In genomic region chr7:76050545-76050944, GRCh38 we compare ENCODE assay signal across 1 cellular context.
TF ChIP-seq lines count a peak whose summit lies in the region.

No MANE protein-coding gene starts in this region.

TF ChIP-seq in GM23338, 12 proteins besides CTCF, POLR2A, EP300 and RAD21 (continued from another document):
- no peak for TF ChIP-seq ZNF462 (CRISPR knock-in tag; IDR thresholded peaks at IDR 0.05)
- no peak for TF ChIP-seq JUNB (IDR thresholded peaks at IDR 0.05; ENCODE audit: unreplicated experiment)
- no peak for TF ChIP-seq ZNF331 (CRISPR knock-in tag; IDR thresholded peaks at IDR 0.05; ENCODE audit: low read depth)
- TF ChIP-seq EZH2phosphoT487 (IDR thresholded peaks at IDR 0.05; ENCODE audit: unreplicated experiment): no peak
- no peak for TF ChIP-seq CREB1 (CRISPR knock-in tag; IDR thresholded peaks at IDR 0.05; ENCODE audit: low read depth)
- TF ChIP-seq ZNF114 (CRISPR knock-in tag; IDR thresholded peaks at IDR 0.05): no peak
- TF ChIP-seq, protein P1, sequence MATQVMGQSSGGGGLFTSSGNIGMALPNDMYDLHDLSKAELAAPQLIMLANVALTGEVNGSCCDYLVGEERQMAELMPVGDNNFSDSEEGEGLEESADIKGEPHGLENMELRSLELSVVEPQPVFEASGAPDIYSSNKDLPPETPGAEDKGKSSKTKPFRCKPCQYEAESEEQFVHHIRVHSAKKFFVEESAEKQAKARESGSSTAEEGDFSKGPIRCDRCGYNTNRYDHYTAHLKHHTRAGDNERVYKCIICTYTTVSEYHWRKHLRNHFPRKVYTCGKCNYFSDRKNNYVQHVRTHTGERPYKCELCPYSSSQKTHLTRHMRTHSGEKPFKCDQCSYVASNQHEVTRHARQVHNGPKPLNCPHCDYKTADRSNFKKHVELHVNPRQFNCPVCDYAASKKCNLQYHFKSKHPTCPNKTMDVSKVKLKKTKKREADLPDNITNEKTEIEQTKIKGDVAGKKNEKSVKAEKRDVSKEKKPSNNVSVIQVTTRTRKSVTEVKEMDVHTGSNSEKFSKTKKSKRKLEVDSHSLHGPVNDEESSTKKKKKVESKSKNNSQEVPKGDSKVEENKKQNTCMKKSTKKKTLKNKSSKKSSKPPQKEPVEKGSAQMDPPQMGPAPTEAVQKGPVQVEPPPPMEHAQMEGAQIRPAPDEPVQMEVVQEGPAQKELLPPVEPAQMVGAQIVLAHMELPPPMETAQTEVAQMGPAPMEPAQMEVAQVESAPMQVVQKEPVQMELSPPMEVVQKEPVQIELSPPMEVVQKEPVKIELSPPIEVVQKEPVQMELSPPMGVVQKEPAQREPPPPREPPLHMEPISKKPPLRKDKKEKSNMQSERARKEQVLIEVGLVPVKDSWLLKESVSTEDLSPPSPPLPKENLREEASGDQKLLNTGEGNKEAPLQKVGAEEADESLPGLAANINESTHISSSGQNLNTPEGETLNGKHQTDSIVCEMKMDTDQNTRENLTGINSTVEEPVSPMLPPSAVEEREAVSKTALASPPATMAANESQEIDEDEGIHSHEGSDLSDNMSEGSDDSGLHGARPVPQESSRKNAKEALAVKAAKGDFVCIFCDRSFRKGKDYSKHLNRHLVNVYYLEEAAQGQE (IDR thresholded peaks at IDR 0.05; ENCODE audit: unreplicated experiment): no peak
- TF ChIP-seq STAT1 (IDR thresholded peaks at IDR 0.05; ENCODE audit: unreplicated experiment): no peak
- no peak for TF ChIP-seq EZH2 (IDR thresholded peaks at IDR 0.05; ENCODE audit: low read depth, unreplicated experiment)
- TF ChIP-seq, protein P2, sequence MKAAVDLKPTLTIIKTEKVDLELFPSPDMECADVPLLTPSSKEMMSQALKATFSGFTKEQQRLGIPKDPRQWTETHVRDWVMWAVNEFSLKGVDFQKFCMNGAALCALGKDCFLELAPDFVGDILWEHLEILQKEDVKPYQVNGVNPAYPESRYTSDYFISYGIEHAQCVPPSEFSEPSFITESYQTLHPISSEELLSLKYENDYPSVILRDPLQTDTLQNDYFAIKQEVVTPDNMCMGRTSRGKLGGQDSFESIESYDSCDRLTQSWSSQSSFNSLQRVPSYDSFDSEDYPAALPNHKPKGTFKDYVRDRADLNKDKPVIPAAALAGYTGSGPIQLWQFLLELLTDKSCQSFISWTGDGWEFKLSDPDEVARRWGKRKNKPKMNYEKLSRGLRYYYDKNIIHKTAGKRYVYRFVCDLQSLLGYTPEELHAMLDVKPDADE (IDR thresholded peaks at IDR 0.05): no peak
